25 cellular contexts compared by ENCODE assay signal in the genomic region with DNA sequence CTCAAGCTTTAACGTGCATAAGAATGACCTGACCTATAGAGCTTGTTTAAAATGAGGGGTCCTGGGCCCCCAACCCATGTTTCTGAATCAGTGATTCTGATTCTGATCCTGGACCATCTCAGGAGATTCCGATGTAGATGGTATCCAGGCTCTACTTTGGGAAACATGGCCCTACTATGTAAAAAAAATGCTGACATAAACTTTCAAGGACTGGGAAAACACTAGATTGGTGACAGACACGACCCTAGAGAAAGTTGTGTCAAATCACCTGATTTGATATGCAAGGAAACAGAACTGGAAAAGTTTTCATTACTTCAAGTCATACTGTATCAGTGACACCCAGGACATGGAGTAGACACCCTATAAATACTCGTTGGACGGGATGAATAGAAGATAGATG.
DNase-seq lines count a peak whose midpoint lies in the region; ATAC-seq, FAIRE-seq and TF ChIP-seq lines count a peak whose summit lies in the region.
"Had no signal": no experiment of that assay in that cellular context is flagged by ENCODE, and none has a peak within 500 bp of the region (broad histone marks: within the 10 kb centered on the region; RNA-seq: fewer than 3 reads in every experiment).

No MANE protein-coding gene starts in this region.

- peaks cover 40% of the 10 kb centered on the region for H3K27me3 ChIP-seq in HUES48 (ENCODE audit: control insufficient read depth, insufficient read depth, low read length)
- H3K27me3 ChIP-seq in K562 (ENCODE audit: control insufficient read depth in 2 of 2, insufficient read depth in 2 of 2, low read length in 2 of 2): peaks cover 11 to 20% of the 10 kb centered on the region in 2 experiments; a peak in 4 of 5 replicates
- peaks cover 48% of the 10 kb centered on the region for H3K27me3 ChIP-seq in iPS-20b (ENCODE audit: insufficient read depth, low read length)

- H3K27ac ChIP-seq in HUES48 (ENCODE audit: low read depth, low read length): no peak overlapping the region
- H3K27ac ChIP-seq in K562 (ENCODE audit: extremely low read depth, low read depth, low read length): no peak overlapping the region
- no peak overlapping the region for H3K27ac ChIP-seq in iPS-20b (ENCODE audit: low read length)
- H3K27ac ChIP-seq: adrenal gland; BLaER1 treated with 17β-estradiol and CSF1 and Interleukin-3, amounts not matched to agents 10 nM and 100 nM; brain microvascular endothelial cell; gastroesophageal sphincter; psoas muscle; sigmoid colon; tibial nerve had no signal

- no peak overlapping the region for H3K27ac Mint-ChIP-seq in progenitor cell of endocrine pancreas
- H3K27ac Mint-ChIP-seq: T-helper 1 cell treated with Interleukin-12 subunit alpha and Interleukin-12 subunit beta and Interleukin-4 antibody, amounts not matched to agents 30 μg/mL and 1 μg/mL, for 36 hours had no signal

- H3K9me3 ChIP-seq in HUES48 (ENCODE audit: control insufficient read depth, insufficient read depth, low read length) (no peaks in the 10 kb centered on the region), K562 (replicated peaks; ENCODE audit: control insufficient read depth, insufficient read depth, low read depth, low read length) (no peaks in the 10 kb centered on the region), iPS-20b (ENCODE audit: insufficient read depth, low read depth, low read length) (no peaks in the 10 kb centered on the region)
- H3K9me3 ChIP-seq: adrenal gland, psoas muscle, sigmoid colon, tibial nerve had no signal

- TF ChIP-seq POLR2A in K562 (conservative IDR thresholded peaks at IDR 0.05): no peak

- H3K36me3 ChIP-seq in HUES48 (ENCODE audit: control insufficient read depth, insufficient read depth, low read length): no peaks in the 10 kb centered on the region
- H3K36me3 ChIP-seq in K562 (ENCODE audit: control insufficient read depth, insufficient read depth, low read length): no peaks in the 10 kb centered on the region
- no peaks in the 10 kb centered on the region for H3K36me3 ChIP-seq in iPS-20b (ENCODE audit: insufficient read depth, low read depth, low read length)
- H3K36me3 ChIP-seq: adrenal gland; BLaER1 treated with 17β-estradiol and CSF1 and Interleukin-3, amounts not matched to agents 10 nM and 100 nM; brain microvascular endothelial cell; gastroesophageal sphincter; sigmoid colon; tibial nerve had no signal

- no peak for FAIRE-seq in K562 (lab: Jason Lieb, UNC)
- FAIRE-seq: G401.6 had no signal

- CTCF ChIA-PET in K562 (lab: Yijun Ruan, JAX; ENCODE audit: low intra/inter-chr PET ratio): no interaction called here

- H3K4me1 Mint-ChIP-seq in progenitor cell of endocrine pancreas (ENCODE audit: low read depth): peaks cover 8% of the 10 kb centered on the region

- H3K9me3 Mint-ChIP-seq in progenitor cell of endocrine pancreas (ENCODE audit: low read depth): no peaks in the 10 kb centered on the region
- H3K9me3 Mint-ChIP-seq: T-helper 1 cell treated with Interleukin-12 subunit alpha and Interleukin-12 subunit beta and Interleukin-4 antibody, amounts not matched to agents 30 μg/mL and 1 μg/mL, for 36 hours had no signal

- ATAC-seq in K562: no peak
- ATAC-seq: activated CD4-positive, CD25-positive, alpha-beta regulatory T cell treated with anti-CD3 and anti-CD28 coated beads, Interleukin-2, amount 50 U/mL, for 24 hours had no signal

- no peak for TF ChIP-seq RAD21 in K562 (CRISPR knock-in tag; conservative IDR thresholded peaks at IDR 0.05 in 1 of 2, IDR thresholded peaks at IDR 0.05 in 1 of 2)

- no peaks in the 10 kb centered on the region for H3K9me1 ChIP-seq in K562 (ENCODE audit: control insufficient read depth, insufficient read depth, low read length)

- H3K9ac ChIP-seq in HUES48 (ENCODE audit: low read depth, low read length) (no peak overlapping the region), K562 (ENCODE audit: insufficient read depth in 1 of 2, low read depth in 2 of 2, low read length in 2 of 2) (no peak overlapping the region), iPS-20b (ENCODE audit: low read depth, low read length) (no peak overlapping the region)

- POLR2A ChIA-PET in K562 (lab: Yijun Ruan, JAX): no interaction called here

- 0% methylated on average over 5 of the region's 5 CpGs for WGBS in K562 (ENCODE audit: insufficient coverage, low coverage, missing lambda C conversion rate)

- H2AFZ ChIP-seq in K562 (ENCODE audit: low read depth, low read length): no peak overlapping the region

- in situ Hi-C loops in K562 (cut with MboI): no loop called here

- no TSS peak for BruUV-seq in K562 (replicated peaks; lab: Mats Ljungman, UMichigan)

- no peak overlapping the region for H3K4me2 ChIP-seq in K562 (ENCODE audit: insufficient read depth, low read length)

- H3K36me3 Mint-ChIP-seq in progenitor cell of endocrine pancreas (ENCODE audit: insufficient read depth): no peaks in the 10 kb centered on the region

- H3K4me3 ChIP-seq in HUES48 (ENCODE audit: low read depth, low read length): peak overlapping the region; percentile 82; the same call in 1 of the 2 replicates
- H3K4me3 ChIP-seq in K562: no peak overlapping the region
- peak overlapping the region; percentile 74 for H3K4me3 ChIP-seq in iPS-20b (ENCODE audit: low read length)

- TF ChIP-seq EP300 in K562 (IDR thresholded peaks at IDR 0.05; ENCODE audit: low read length): no peak

- no peaks in the 10 kb centered on the region for H3K79me2 ChIP-seq in K562 (ENCODE audit: control insufficient read depth, insufficient read depth, low read length)

- intact Hi-C loops in K562 (cut with micrococcal nuclease): no loop called here

- H3K4me3 Mint-ChIP-seq in progenitor cell of endocrine pancreas (ENCODE audit: low read depth): peak overlapping the region; percentile 66
- H3K4me3 Mint-ChIP-seq: T-helper 1 cell treated with Interleukin-12 subunit alpha and Interleukin-12 subunit beta and Interleukin-4 antibody, amounts not matched to agents 30 μg/mL and 1 μg/mL, for 36 hours had no signal

- no peak for DNase-seq in K562 (ENCODE audit: extremely low read depth in 1 of 4, low spot score in 3 of 4)
- no peak for DNase-seq in progenitor cell of endocrine pancreas (ENCODE audit: low spot score, unreplicated experiment)
- no peak for DNase-seq in NCI-H1048 (lab: John Stamatoyannopoulos, UW)
- DNase-seq in NCI-H1417 (lab: John Stamatoyannopoulos, UW): no peak
- DNase-seq in ecto neural progenitor cell (ENCODE audit: low spot score): no peak
- DNase-seq: activated CD4-positive, alpha-beta T cell treated with anti-CD3 and anti-CD28 coated beads, Interleukin-2, amount 50 U/mL, for 4 hours; activated naive CD4-positive, alpha-beta T cell treated with Interleukin-2 at 50 U/mL for 16 hours; adrenal gland; brain microvascular endothelial cell; COR-L47; hippocampal formation; NCI-H1105 treated with DMSO at 0.1 percent for 48 hours; NCI-H2029 treated with DMSO at 0.1 percent for 48 hours; NCI-H524 treated with DMSO at 0.1 percent for 48 hours; psoas muscle; sigmoid colon; stimulated activated CD4-positive, alpha-beta T cell treated with anti-CD3 and anti-CD28 coated beads, Interleukin-4, amount 100 ng/mL, for 1 hour had no signal

- peaks cover 56% of the 10 kb centered on the region for H3K27me3 Mint-ChIP-seq in progenitor cell of endocrine pancreas

- H4K20me1 ChIP-seq in K562 (replicated peaks; ENCODE audit: control insufficient read depth, insufficient read depth, low read length): no peaks in the 10 kb centered on the region

- H3K4me1 ChIP-seq in HUES48 (ENCODE audit: control insufficient read depth, insufficient read depth, low read length) (peaks cover 10% of the 10 kb centered on the region; the same call in 1 of the 2 replicates), K562 (replicated peaks in 1 of 2; ENCODE audit: control insufficient read depth in 2 of 2, insufficient read depth in 2 of 2, low read length in 2 of 2) (peaks cover 0 to 11% of the 10 kb centered on the region in 2 experiments; a peak in 1 of 5 replicates), iPS-20b (ENCODE audit: insufficient read depth, low read length) (peaks cover 11% of the 10 kb centered on the region; the same call in 1 of the 2 replicates)

- TF ChIP-seq CTCF in K562 (IDR thresholded peaks at IDR 0.05 in 2 of 3, conservative IDR thresholded peaks at IDR 0.05 in 1 of 3; ENCODE audit: insufficient read depth in 2 of 3, low read depth in 1 of 3, low read length in 3 of 3): no peak
- no peak for TF ChIP-seq CTCF in progenitor cell of endocrine pancreas (IDR thresholded peaks at IDR 0.05; ENCODE audit: unreplicated experiment)

TF ChIP-seq in K562, 482 proteins besides CTCF, POLR2A, EP300 and RAD21:
- peak; percentile 15; the same call in 1 of the 2 replicates for TF ChIP-seq C11orf30 (IDR thresholded peaks at IDR 0.05; ENCODE audit: low read depth)
- no peak for TF ChIP-seq ATF1 (CRISPR knock-in tag; IDR thresholded peaks at IDR 0.05)
- TF ChIP-seq ATF1 (tag; IDR thresholded peaks at IDR 0.05): no peak
- peak; percentile 39; the same call in 1 of the 2 replicates for TF ChIP-seq ZNF316 (IDR thresholded peaks at IDR 0.05)
